Comparison of ENCODE assay signal across 15 cellular contexts in genomic region chr3:72496055-72496690, GRCh38. TPM values are rescaled to one million over a fixed set of nuclear protein-coding genes. Genes with fewer than 3 reads are reported as not detected.
DNase-seq lines count a peak whose midpoint lies in the region; ATAC-seq and TF ChIP-seq lines count a peak whose summit lies in the region.
"Had no signal": no experiment of that assay in that cellular context is flagged by ENCODE, and none has a peak within 500 bp of the region (broad histone marks: within the 10 kb centered on the region; RNA-seq: fewer than 3 reads in every experiment).

No MANE protein-coding gene starts in this region.

- no peak for DNase-seq in activated B cell treated with CpG ODN at 0.5 μM for 24 hours
- no peak for DNase-seq in NCI-H510A (lab: John Stamatoyannopoulos, UW)
- DNase-seq in CD8-positive, alpha-beta memory T cell: no peak
- DNase-seq: effector CD4-positive, alpha-beta T cell; GDM1; T-helper 1 cell had no signal

- H3K4me2 ChIP-seq in BLaER1: 0 out of 2 replicates have a peak overlapping the region, but pooled peaks have one; percentile 26

- peak overlapping the region; percentile 59 for H3K27ac Mint-ChIP-seq in activated B cell treated with CpG ODN at 0.5 μM for 24 hours
- no peak overlapping the region for H3K27ac Mint-ChIP-seq in CD8-positive, alpha-beta memory T cell
- H3K27ac Mint-ChIP-seq: activated T-helper 17 cell treated with anti-CD3 and anti-CD28 coated beads, Interleukin-2, amount 50 U/mL, for 72 hours; WTC11 had no signal

- TF ChIP-seq CTCF in activated B cell treated with CpG ODN at 0.5 μM for 24 hours (IDR thresholded peaks at IDR 0.05): no peak

- no peak overlapping the region for H3K9ac ChIP-seq in BLaER1

- peaks cover 21% of the 10 kb centered on the region for H3K4me1 ChIP-seq in BLaER1
- no peaks in the 10 kb centered on the region for H3K4me1 ChIP-seq in CD8-positive, alpha-beta memory T cell (ENCODE audit: insufficient read depth, low read length)

- peak overlapping the region; percentile 25 for H3K4me3 Mint-ChIP-seq in activated B cell treated with CpG ODN at 0.5 μM for 24 hours
- H3K4me3 Mint-ChIP-seq in CD8-positive, alpha-beta memory T cell: no peak overlapping the region
- H3K4me3 Mint-ChIP-seq: activated T-helper 17 cell treated with anti-CD3 and anti-CD28 coated beads, Interleukin-2, amount 50 U/mL, for 72 hours; WTC11 had no signal

- intact Hi-C loops in activated B cell treated with CpG ODN at 0.5 μM for 24 hours (cut with micrococcal nuclease): loop anchor here (1.0 kb wide), 1 partner anchor 27 kb away; no protein-coding TSS in a partner anchor

- no peaks in the 10 kb centered on the region for H3K36me3 Mint-ChIP-seq in activated B cell treated with CpG ODN at 0.5 μM for 24 hours (ENCODE audit: low read depth)
- peaks cover 0 to 1% (median 0%) of the 10 kb centered on the region in 3 donors for H3K36me3 Mint-ChIP-seq in CD8-positive, alpha-beta memory T cell
- H3K36me3 Mint-ChIP-seq: WTC11 had no signal

- H3K4me3 ChIP-seq in BLaER1: no peak overlapping the region
- H3K4me3 ChIP-seq in CD8-positive, alpha-beta memory T cell (ENCODE audit: low read length): no peak overlapping the region
- H3K4me3 ChIP-seq: thoracic aorta had no signal

- peaks cover 14% of the 10 kb centered on the region for H3K9me3 ChIP-seq in BLaER1
- H3K9me3 ChIP-seq in CD8-positive, alpha-beta memory T cell (ENCODE audit: low read length): no peaks in the 10 kb centered on the region

- peaks cover 21% of the 10 kb centered on the region for H3K4me1 Mint-ChIP-seq in activated B cell treated with CpG ODN at 0.5 μM for 24 hours
- no peaks in the 10 kb centered on the region for H3K4me1 Mint-ChIP-seq in CD8-positive, alpha-beta memory T cell
- H3K4me1 Mint-ChIP-seq: activated T-helper 17 cell treated with anti-CD3 and anti-CD28 coated beads, Interleukin-2, amount 50 U/mL, for 72 hours had no signal

- no peaks in the 10 kb centered on the region for H4K20me1 ChIP-seq in BLaER1

- H3K9me3 Mint-ChIP-seq in activated B cell treated with CpG ODN at 0.5 μM for 24 hours: peaks cover 3% of the 10 kb centered on the region
- peaks cover 0 to 2% (median 0%) of the 10 kb centered on the region in 5 donors for H3K9me3 Mint-ChIP-seq in CD8-positive, alpha-beta memory T cell

- H3K27me3 Mint-ChIP-seq in activated B cell treated with CpG ODN at 0.5 μM for 24 hours: peaks cover 7% of the 10 kb centered on the region
- no peaks in the 10 kb centered on the region for H3K27me3 Mint-ChIP-seq in CD8-positive, alpha-beta memory T cell
- H3K27me3 Mint-ChIP-seq: activated T-helper 17 cell treated with anti-CD3 and anti-CD28 coated beads, Interleukin-2, amount 50 U/mL, for 72 hours had no signal

- H3K27ac ChIP-seq in BLaER1: no peak overlapping the region
- no peak overlapping the region for H3K27ac ChIP-seq in CD8-positive, alpha-beta memory T cell (ENCODE audit: low read depth, low read length)
- H3K27ac ChIP-seq: thoracic aorta had no signal

- H3K36me3 ChIP-seq in BLaER1: no peaks in the 10 kb centered on the region
- H3K36me3 ChIP-seq in CD8-positive, alpha-beta memory T cell (ENCODE audit: insufficient read depth, low read length): no peaks in the 10 kb centered on the region
- H3K36me3 ChIP-seq: thoracic aorta had no signal

- POLR2A ChIA-PET in activated B cell treated with CpG ODN at 0.5 μM for 24 hours (lab: Charles Lee): interaction anchor here (0.6 to 2.0 kb wide), 3 partner anchors 13 to 49 kb away, joined by 3 to 12 read pairs (median 3); partner anchors contain the start of gene RYBP
- POLR2A ChIA-PET in CD8-positive, alpha-beta memory T cell (lab: Charles Lee): no interaction called here

- no peaks in the 10 kb centered on the region for H3K27me3 ChIP-seq in BLaER1
- H3K27me3 ChIP-seq in CD8-positive, alpha-beta memory T cell (ENCODE audit: insufficient read depth, low read length, poor library complexity, severe bottlenecking): no peaks in the 10 kb centered on the region

- ATAC-seq in GM18505 (IDR thresholded peaks at IDR 0.05; ENCODE audit: unreplicated experiment) (peak; percentile 62), HG03460 (IDR thresholded peaks at IDR 0.05; ENCODE audit: unreplicated experiment) (peak; percentile 70), activated B cell treated with CpG ODN at 0.5 μM for 24 hours (ENCODE audit: low read depth) (peak; percentile 77), GM18858 (IDR thresholded peaks at IDR 0.05; ENCODE audit: unreplicated experiment) (no peak), HG02610 (IDR thresholded peaks at IDR 0.05; ENCODE audit: unreplicated experiment) (no peak)
- ATAC-seq: activated T-helper 17 cell treated with anti-CD3 and anti-CD28 coated beads, Interleukin-2, amount 50 U/mL, for 72 hours; Right ventricle myocardium inferior; WTC11 had no signal

- no peak for TF ChIP-seq POLR2A in GM18505 (IDR thresholded peaks at IDR 0.05; ENCODE audit: borderline replicate concordance, extremely low read depth, insufficient read depth, insufficient read length)

- CTCF ChIA-PET in activated B cell treated with CpG ODN at 0.5 μM for 24 hours (lab: Charles Lee): interaction anchor here (0.8 kb wide), 1 partner anchor 169 kb away, joined by 3 read pairs; no protein-coding TSS in a partner anchor
- CTCF ChIA-PET in CD8-positive, alpha-beta memory T cell (lab: Charles Lee): no interaction called here

RNA-seq across cellular contexts. Expression of gene RYBP, which starts 49.8 kb away (rescaled TPM):
- total RNA-seq in activated B cell treated with CpG ODN at 0.5 μM for 24 hours: 10.7 and 11.6 TPM in 2 replicates
- 10 to 100 TPM; 41.3 to 42.6 TPM for total RNA-seq in CD8-positive, alpha-beta memory T cell
- polyA plus RNA-seq in CD8-positive, alpha-beta memory T cell: 1.8 TPM

Comparison
In these comparisons a context has a peak if more than half of its experiments do, and no peak if none do; other contexts are left out.
1. ATAC-seq: peak in GM18505 (single experiment), HG03460 (single experiment) and activated B cell treated with CpG ODN at 0.5 μM for 24 hours (single experiment); none in GM18858 (single experiment) and HG02610 (single experiment).